Comparison of ENCODE assay signal across 8 cellular contexts in genomic region chr15:62847900-62848489, GRCh38.
A peak's percentile ranks its signal among the peaks of the same experiment; 100 is the strongest.
DNase-seq lines count a peak whose midpoint lies in the region; ATAC-seq, FAIRE-seq and TF ChIP-seq lines count a peak whose summit lies in the region.

No MANE protein-coding gene starts in this region.

- no peaks in the 10 kb centered on the region for H4K20me1 ChIP-seq in H1 (replicated peaks in 1 of 2; ENCODE audit: control insufficient read depth in 1 of 2, insufficient read depth in 2 of 2, low read length in 2 of 2)

- H3K23ac ChIP-seq in H1 (ENCODE audit: insufficient read length) = no peak overlapping the region

- peak; percentile 51 for DNase-seq in DMS53 treated with DMSO at 0.1 percent for 48 hours (lab: John Stamatoyannopoulos, UW; ENCODE audit: unreplicated experiment)
- DNase-seq in Jurkat, Clone E6-1 (ENCODE audit: low read depth, low spot score) = peak; percentile 47
- peak; percentile 60 to 87 for DNase-seq in H1 (ENCODE audit: low read depth in 1 of 2, low spot score in 2 of 2)
- DNase-seq in tibial artery = peak in 1 of 2 donors; percentile 74

- no peak overlapping the region for H3K4me3 ChIP-seq in Jurkat, Clone E6-1 (ENCODE audit: low read length)
- no peak overlapping the region for H3K4me3 ChIP-seq in WI38 (ENCODE audit: low read depth, low read length)
- H3K4me3 ChIP-seq in H1 (ENCODE audit: extremely low read depth in 1 of 4, insufficient read depth in 2 of 4, low read depth in 3 of 4, low read length in 4 of 4) = no peak overlapping the region
- H3K4me3 ChIP-seq in mesodermal cell (ENCODE audit: extremely low read depth, insufficient read depth, low read length, poor library complexity, severe bottlenecking) = no peak overlapping the region
- no peak overlapping the region for H3K4me3 ChIP-seq in tibial artery

- no peak overlapping the region for H3K9ac ChIP-seq in H1 (replicated peaks in 1 of 4; ENCODE audit: extremely low read depth in 1 of 4, low read depth in 3 of 4, low read length in 3 of 4)

- peak overlapping the region; percentile 40; the same call in 1 of the 2 replicates for H3K18ac ChIP-seq in H1 (ENCODE audit: extremely low read depth, low read length)

- WGBS in H1 (ENCODE audit: extremely low coverage in 1 of 2, insufficient coverage in 1 of 2, insufficient read length in 1 of 2, insufficient replicate concordance in 2 of 2, low coverage in 1 of 2, low lambda C conversion rate in 2 of 2, missing lambda C conversion rate in 1 of 2), 2 experiments = 86% methylated on average over 7 of the region's 7 CpGs; no CpG with 5 or more reads in 1 of the 2 experiments
- 81 to 92% methylated on average over 5 of the region's 7 CpGs for WGBS in mesodermal cell (ENCODE audit: insufficient coverage in 2 of 2), 2 experiments

- no peak for TF ChIP-seq EP300 in H1 (IDR thresholded peaks at IDR 0.05; ENCODE audit: borderline replicate concordance in 1 of 2, low read depth in 2 of 2, low read length in 2 of 2)

- no peak overlapping the region for H2AFZ ChIP-seq in H1 (ENCODE audit: low read length)

- H3K56ac ChIP-seq in H1 (replicated peaks; ENCODE audit: insufficient read length, low read depth, low read length) = no peak overlapping the region

- H3K27ac ChIP-seq in H1 (ENCODE audit: low read depth, low read length) (no peak overlapping the region), mesodermal cell (ENCODE audit: low read depth, low read length, severe bottlenecking) (peak overlapping the region; percentile 46), tibial artery (no peak overlapping the region)

- peak overlapping the region; percentile 8 for H4K5ac ChIP-seq in H1 (ENCODE audit: insufficient read length, low read depth, low read length)

- H3K9me3 ChIP-seq in H1 (ENCODE audit: insufficient read depth in 2 of 2, low read depth in 1 of 2, low read length in 1 of 2) (peaks cover 0 to 5% of the 10 kb centered on the region in 2 experiments; a peak in 1 of 4 replicates), mesodermal cell (ENCODE audit: control insufficient read depth, low read length) (no peaks in the 10 kb centered on the region), tibial artery (no peaks in the 10 kb centered on the region)

- no peaks in the 10 kb centered on the region for H3K36me3 ChIP-seq in H1 (ENCODE audit: control insufficient read depth in 2 of 4, insufficient read depth in 4 of 4, low read length in 3 of 4)
- H3K36me3 ChIP-seq in mesodermal cell (ENCODE audit: control insufficient read depth, insufficient read depth, low read length) = no peaks in the 10 kb centered on the region
- H3K36me3 ChIP-seq in tibial artery = peaks cover 0 to 3% (median 0%) of the 10 kb centered on the region in 3 donors

- H3K79me2 ChIP-seq in H1 (ENCODE audit: control insufficient read depth in 1 of 2, insufficient read depth in 2 of 2, low read length in 2 of 2) = no peaks in the 10 kb centered on the region

- TF ChIP-seq POLR2A in H1 (IDR thresholded peaks at IDR 0.05; ENCODE audit: control extremely low read depth in 1 of 2, low read depth in 2 of 2, low read length in 2 of 2) = no peak

- ATAC-seq in HG03432 (IDR thresholded peaks at IDR 0.05; ENCODE audit: unreplicated experiment) = no peak
- ATAC-seq in GM19328 (IDR thresholded peaks at IDR 0.05; ENCODE audit: unreplicated experiment) = no peak

- POLR2A ChIA-PET in H1 (lab: Charles Lee; ENCODE audit: partially characterized antibody) = interaction anchor here (0.7 to 12.8 kb wide), 4 partner anchors 9 to 220 kb away, joined by 3 to 195 read pairs (median 4); partner anchors contain the start of gene TPM1

- H3K79me1 ChIP-seq in H1 (ENCODE audit: low read depth, low read length) = no peaks in the 10 kb centered on the region

- H3K14ac ChIP-seq in H1 (ENCODE audit: insufficient read length) = no peak overlapping the region

- no peak overlapping the region for H2BK15ac ChIP-seq in H1 (ENCODE audit: low read length)

- H3K4ac ChIP-seq in H1 (replicated peaks; ENCODE audit: insufficient read length, low read depth, low read length) = no peak overlapping the region

- peak overlapping the region; percentile 42; the same call in 1 of the 2 replicates for H2AK5ac ChIP-seq in H1 (ENCODE audit: low read depth, low read length)

- no peak overlapping the region for H3K4me2 ChIP-seq in H1 (ENCODE audit: insufficient read depth in 1 of 2, low read depth in 2 of 2, low read length in 2 of 2)

- H4K91ac ChIP-seq in H1 (replicated peaks; ENCODE audit: insufficient read length, low read length) = peak overlapping the region; percentile 81

- peak; percentile 54 for TF ChIP-seq CTCF in WI38 (IDR thresholded peaks at IDR 0.05; ENCODE audit: low read depth, low read length)
- TF ChIP-seq CTCF in H1 (IDR thresholded peaks at IDR 0.05; ENCODE audit: control extremely low read depth in 1 of 3, insufficient read depth in 1 of 3, low read depth in 1 of 3, low read length in 3 of 3) = peak; percentile 64 to 81 (median 76)
- TF ChIP-seq CTCF in tibial artery (IDR thresholded peaks at IDR 0.05) = peak; percentile 59 to 71

- TF ChIP-seq RAD21 in H1 (IDR thresholded peaks at IDR 0.05 in 1 of 2, conservative IDR thresholded peaks at IDR 0.05 in 1 of 2; ENCODE audit: low read depth in 2 of 2, low read length in 2 of 2) = peak; percentile 85 to 92

- peak overlapping the region; percentile 97 for H2BK20ac ChIP-seq in H1 (ENCODE audit: low read length)

- H3K4me1 ChIP-seq in H1 (replicated peaks in 1 of 4; ENCODE audit: control insufficient read depth in 3 of 4, insufficient read depth in 4 of 4, low read length in 3 of 4) (peaks cover 12 to 26% (median 22%) of the 10 kb centered on the region in 4 experiments), mesodermal cell (ENCODE audit: control insufficient read depth, insufficient read depth, low read length, poor library complexity, severe bottlenecking) (peaks cover 75% of the 10 kb centered on the region), tibial artery (peaks cover 0 to 25% (median 8%) of the 10 kb centered on the region in 4 donors)

- no peaks in the 10 kb centered on the region; the same call in 1 of the 2 replicates for H3K23me2 ChIP-seq in H1 (ENCODE audit: low read depth, low read length)

- FAIRE-seq in H1 (lab: Jason Lieb, UNC) = peak; percentile 62

- CTCF ChIA-PET in H1 (lab: Charles Lee; ENCODE audit: partially characterized antibody) = interaction anchor here (0.6 to 7.2 kb wide), 34 partner anchors 8 to 891 kb away, joined by 3 to 58 read pairs (median 4); no protein-coding TSS in a partner anchor

- H2BK5ac ChIP-seq in H1 (ENCODE audit: low read depth, low read length) = peak overlapping the region; percentile 100; the same call in 1 of the 2 replicates

- H2BK12ac ChIP-seq in H1 (ENCODE audit: low read depth, low read length) = peak overlapping the region; percentile 91

- intact Hi-C loops in tibial artery (cut with DNase I; ENCODE audit: low total_unique reads) = loop anchor here (5.0 kb wide), 1 partner anchor 194 kb away; the partner anchor contains the start of gene TPM1

- H2BK120ac ChIP-seq in H1 (replicated peaks; ENCODE audit: low read depth, low read length) = peak overlapping the region; percentile 56

- H3K27me3 ChIP-seq in H1 (replicated peaks in 1 of 4; ENCODE audit: control insufficient read depth in 3 of 4, extremely low read depth in 1 of 4, insufficient read depth in 3 of 4, low read length in 3 of 4) = no peaks in the 10 kb centered on the region
- no peaks in the 10 kb centered on the region for H3K27me3 ChIP-seq in tibial artery

- H4K8ac ChIP-seq in H1 (ENCODE audit: extremely low read depth, insufficient read depth, low read length) = no peak overlapping the region

TF ChIP-seq in H1, 55 proteins besides CTCF, POLR2A, EP300 and RAD21:
- TF ChIP-seq TAF7 (optimal IDR thresholded peaks at IDR 0.05; ENCODE audit: borderline replicate concordance, low read depth, low read length) (peak; percentile 29), BACH1 (IDR thresholded peaks at IDR 0.05; ENCODE audit: low read length) (no peak)
